9 cellular contexts compared by ENCODE assay signal in the genomic region with DNA sequence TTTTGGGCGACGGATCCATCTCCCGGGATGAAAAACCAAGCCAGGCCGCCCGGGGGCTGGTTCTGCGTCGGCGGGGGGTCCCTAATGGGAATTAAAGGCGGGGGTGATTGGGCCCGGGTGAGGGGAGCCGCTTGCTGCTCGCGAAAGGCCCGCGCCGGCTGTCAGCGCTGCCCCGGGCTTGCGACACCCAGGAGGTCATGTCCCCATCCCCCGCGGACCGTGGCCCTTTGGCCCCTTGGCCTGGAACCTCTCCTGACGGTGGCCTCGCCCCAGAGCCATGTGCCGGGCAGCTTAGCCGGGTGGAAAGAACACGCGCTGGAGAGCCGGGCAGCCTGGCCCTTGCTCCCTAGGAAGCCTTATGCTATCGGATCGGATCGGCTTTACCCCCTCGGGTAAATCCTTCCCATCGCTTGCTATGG. TPM values are rescaled to one million over a fixed set of nuclear protein-coding genes. Genes with fewer than 3 reads are reported as not detected.
DNase-seq lines count a peak whose midpoint lies in the region; ATAC-seq, FAIRE-seq and TF ChIP-seq lines count a peak whose summit lies in the region.
"Not testable (repeated sequence)": the region's sequence is repeated elsewhere in the genome, so short reads cannot be mapped to it uniquely, and the experiment has no call there.
"Had no signal": no experiment of that assay in that cellular context is flagged by ENCODE, and none has a peak within 500 bp of the region (broad histone marks: within the 10 kb centered on the region; RNA-seq: fewer than 3 reads in every experiment).

No MANE protein-coding gene starts in this region.

- H3K27me3 ChIP-seq in HUES48 (ENCODE audit: control insufficient read depth, insufficient read depth, low read length); K562 (ENCODE audit: control insufficient read depth in 2 of 2, insufficient read depth in 2 of 2, low read length in 2 of 2); mucosa of stomach (ENCODE audit: control insufficient read depth, insufficient read depth, low read length): not testable (repeated sequence)

- not testable (repeated sequence) for H3K4me1 Mint-ChIP-seq in activated CD4-positive, alpha-beta T cell treated with anti-CD3 and anti-CD28 coated beads for 36 hours

- peak overlapping the region; percentile 96 for H3K27ac Mint-ChIP-seq in activated CD4-positive, alpha-beta T cell treated with anti-CD3 and anti-CD28 coated beads for 36 hours

- not testable (repeated sequence) for TF ChIP-seq CTCF in A549 (IDR thresholded peaks at IDR 0.05); K562 (IDR thresholded peaks at IDR 0.05 in 2 of 3, conservative IDR thresholded peaks at IDR 0.05 in 1 of 3; ENCODE audit: insufficient read depth in 2 of 3, low read depth in 1 of 3, low read length in 3 of 3)

- CTCF ChIA-PET in A549 (lab: Yijun Ruan, JAX); activated CD4-positive, alpha-beta T cell treated with anti-CD3 and anti-CD28 coated beads for 36 hours (lab: Charles Lee); K562 (lab: Yijun Ruan, JAX; ENCODE audit: low intra/inter-chr PET ratio): not testable (repeated sequence)

- H3K9ac ChIP-seq in HUES48 (ENCODE audit: low read depth, low read length) (peak overlapping the region; percentile 85), mucosa of stomach (ENCODE audit: low read length) (peak overlapping the region; percentile 66)
- not testable (repeated sequence) for H3K9ac ChIP-seq in K562 (ENCODE audit: insufficient read depth in 1 of 2, low read depth in 2 of 2, low read length in 2 of 2)

- not testable (repeated sequence) for FAIRE-seq in A549 (lab: Jason Lieb, UNC); K562 (lab: Jason Lieb, UNC)

- not testable (repeated sequence) for TF ChIP-seq EP300 in A549 (IDR thresholded peaks at IDR 0.05); K562 (IDR thresholded peaks at IDR 0.05; ENCODE audit: low read length)

- in situ Hi-C loops in K562 (cut with MboI), result not testable (repeated sequence)

- H3K9me3 Mint-ChIP-seq in activated CD4-positive, alpha-beta T cell treated with anti-CD3 and anti-CD28 coated beads for 36 hours (ENCODE audit: low read depth), result not testable (repeated sequence)

- H3K4me3 Mint-ChIP-seq in activated CD4-positive, alpha-beta T cell treated with anti-CD3 and anti-CD28 coated beads for 36 hours, result peak overlapping the region; percentile 85

- H3K4me1 ChIP-seq in A549; HUES48 (ENCODE audit: control insufficient read depth, insufficient read depth, low read length); K562 (replicated peaks in 1 of 2; ENCODE audit: control insufficient read depth in 2 of 2, insufficient read depth in 2 of 2, low read length in 2 of 2); mucosa of stomach (ENCODE audit: control insufficient read depth, insufficient read depth, low read length): not testable (repeated sequence)

- H3K4me3 ChIP-seq in A549, result peak overlapping the region; percentile 72
- H3K4me3 ChIP-seq in HUES48 (ENCODE audit: low read depth, low read length), result peak overlapping the region; percentile 76
- H3K4me3 ChIP-seq in K562, result not testable (repeated sequence)
- peak overlapping the region; percentile 14 for H3K4me3 ChIP-seq in mucosa of stomach (ENCODE audit: low read length)

- not testable (repeated sequence) for H3K9me3 ChIP-seq in A549; HUES48 (ENCODE audit: control insufficient read depth, insufficient read depth, low read length); K562 (replicated peaks; ENCODE audit: control insufficient read depth, insufficient read depth, low read depth, low read length); mucosa of stomach (ENCODE audit: control insufficient read depth, low read length)

- 7% methylated on average over 9 of the region's 34 CpGs for WGBS in A549 (ENCODE audit: missing lambda C conversion rate)
- 48% methylated on average over 8 of the region's 34 CpGs for WGBS in K562 (ENCODE audit: insufficient coverage, low coverage, missing lambda C conversion rate)

- not testable (repeated sequence) for H3K27me3 Mint-ChIP-seq in activated CD4-positive, alpha-beta T cell treated with anti-CD3 and anti-CD28 coated beads for 36 hours

- DNase-seq in A549 (ENCODE audit: low read depth in 1 of 2, low spot score in 1 of 2); K562 (ENCODE audit: extremely low read depth in 1 of 4, low spot score in 3 of 4): not testable (repeated sequence)
- peak; percentile 36 for DNase-seq in activated CD4-positive, alpha-beta T cell treated with anti-CD3 and anti-CD28 coated beads for 36 hours
- peak in 40 of 42 donors; percentile 14 to 75 (median 58) for DNase-seq in head of caudate nucleus
- peak; percentile 37 for DNase-seq in stimulated activated CD4-positive, alpha-beta T cell treated with anti-CD3 and anti-CD28 coated beads, Interleukin-15, amount 100 ng/mL, for 24 hours

- not testable (repeated sequence) for H3K36me3 Mint-ChIP-seq in activated CD4-positive, alpha-beta T cell treated with anti-CD3 and anti-CD28 coated beads for 36 hours (ENCODE audit: low read depth)

- peak overlapping the region; percentile 55; the same call in 1 of the 3 replicates for H3K4me2 ChIP-seq in A549
- peak overlapping the region; percentile 49; the same call in 1 of the 2 replicates for H3K4me2 ChIP-seq in K562 (ENCODE audit: insufficient read depth, low read length)

- H3K27ac ChIP-seq in A549 (peak overlapping the region; percentile 84 to 95), HUES48 (ENCODE audit: low read depth, low read length) (peak overlapping the region; percentile 55), K562 (ENCODE audit: extremely low read depth, low read depth, low read length) (peak overlapping the region; percentile 54; the same call in 1 of the 3 replicates)

- TF ChIP-seq RAD21 in A549 (conservative IDR thresholded peaks at IDR 0.05 in 1 of 2, IDR thresholded peaks at IDR 0.05 in 1 of 2); K562 (CRISPR knock-in tag; conservative IDR thresholded peaks at IDR 0.05 in 1 of 2, IDR thresholded peaks at IDR 0.05 in 1 of 2): not testable (repeated sequence)

- not testable (repeated sequence) for H3K36me3 ChIP-seq in HUES48 (ENCODE audit: control insufficient read depth, insufficient read depth, low read length); K562 (ENCODE audit: control insufficient read depth, insufficient read depth, low read length); mucosa of stomach (ENCODE audit: control insufficient read depth, insufficient read depth, low read length)

- not testable (repeated sequence) for H3K79me2 ChIP-seq in K562 (ENCODE audit: control insufficient read depth, insufficient read depth, low read length)

- not testable (repeated sequence) for H3K9me1 ChIP-seq in K562 (ENCODE audit: control insufficient read depth, insufficient read depth, low read length)

- peak overlapping the region; percentile 79; the same call in 1 of the 2 replicates for H2AFZ ChIP-seq in K562 (ENCODE audit: low read depth, low read length)

- H4K20me1 ChIP-seq in K562 (replicated peaks; ENCODE audit: control insufficient read depth, insufficient read depth, low read length), result not testable (repeated sequence)

- peak; percentile 27 to 58 for ATAC-seq in A549
- peak; percentile 0 for ATAC-seq in GM19452 (IDR thresholded peaks at IDR 0.05; ENCODE audit: unreplicated experiment)
- ATAC-seq in activated CD4-positive, alpha-beta T cell treated with anti-CD3 and anti-CD28 coated beads for 36 hours, result peak; percentile 8
- ATAC-seq in K562, result not testable (repeated sequence)

- POLR2A ChIA-PET in A549 (lab: Yijun Ruan, JAX); activated CD4-positive, alpha-beta T cell treated with anti-CD3 and anti-CD28 coated beads for 36 hours (lab: Charles Lee); K562 (lab: Yijun Ruan, JAX): not testable (repeated sequence)

- TF ChIP-seq POLR2A in A549 (IDR thresholded peaks at IDR 0.05; ENCODE audit: low read length); K562 (conservative IDR thresholded peaks at IDR 0.05): not testable (repeated sequence)

- not testable (repeated sequence) for BruUV-seq in K562 (replicated peaks; lab: Mats Ljungman, UMichigan)

- intact Hi-C loops in activated CD4-positive, alpha-beta T cell treated with anti-CD3 and anti-CD28 coated beads for 36 hours (cut with DNase I, micrococcal nuclease); K562 (cut with micrococcal nuclease); head of caudate nucleus (cut with DNase I): not testable (repeated sequence)

RNA-seq across cellular contexts. Expression of a gene that starts 55.4 kb away (rescaled TPM):
- 1.7 TPM in 2 replicates for polyA plus RNA-seq in A549 (2011; rRNA removed)
- polyA plus RNA-seq in A549 (2012; cell fraction: cytosol; rRNA removed), result 0.22 and 0.39 TPM in 2 replicates
- 0.80 and 1.3 TPM in 2 replicates for polyA plus RNA-seq in A549 (2012; cell fraction: nucleus; rRNA removed)
- 0.59 to 1.0 TPM in 2 of 3 replicates, not detected in the other for polyA plus RNA-seq in A549 (2017; fragmentation: RNase III; extraction: RNeasy Plus Mini Kit Qiagen cat#74134 plus additional on column Dnase treatment)
- 0.70 and 1.2 TPM in 2 replicates for polyA minus RNA-seq in A549 (2011; rRNA and poly(A)+ RNA removed)
- 1 to 10 TPM; 1.1 to 1.3 TPM for total RNA-seq in activated CD4-positive, alpha-beta T cell treated with anti-CD3 and anti-CD28 coated beads for 36 hours
- not detected in 2 replicates for total RNA-seq in K562 (2011; cell fraction: chromatin; rRNA removed; ENCODE audit: low replicate concordance)
- not detected in 2 replicates for total RNA-seq in K562 (2011; cell fraction: nucleolus; rRNA removed)
- not detected in 2 replicates for total RNA-seq in K562 (2011; cell fraction: nucleoplasm; rRNA removed)
- total RNA-seq in K562 (2014; rRNA removed), result not detected in 2 replicates
- not detected in 2 replicates for total RNA-seq in K562 (2014; rRNA removed; fragmentation: Illumina TruSeq; extraction: Trizol)
- 0.14 and 0.23 TPM in 2 replicates for total RNA-seq in K562 (2015; rRNA removed; fragmentation: Illumina TruSeq; extraction: Trizol)
- total RNA-seq in K562 (2021), result 0.27 TPM in 1 of 2 replicates, not detected in the other
- not detected in 2 replicates for polyA plus RNA-seq in K562 (2011; rRNA removed)
- 0.13 TPM in 1 of 2 replicates, not detected in the other for polyA plus RNA-seq in K562 (2011; cell fraction: cytosol; rRNA removed)
- not detected in 2 replicates for polyA plus RNA-seq in K562 (2011; cell fraction: nucleus; rRNA removed)
- not detected in 2 replicates for polyA plus RNA-seq in K562 (2012)
- not detected in 2 replicates for polyA plus RNA-seq in K562 (2014; fragmentation: Illumina TruSeq; extraction: Trizol)
- not detected for polyA plus RNA-seq in K562 (2014; fragmentation: Nextera tagmentation; extraction: Ambion mirVana)
- not detected in 2 replicates for polyA plus RNA-seq in K562 (2014; rRNA removed)
- polyA minus RNA-seq in K562 (2011; rRNA and poly(A)+ RNA removed), result 0.28 TPM in 1 of 2 replicates, not detected in the other
- not detected in 2 replicates for polyA minus RNA-seq in K562 (2011; cell fraction: cytosol; rRNA and poly(A)+ RNA removed)
- not detected in 2 replicates for polyA minus RNA-seq in K562 (2011; cell fraction: nucleus; rRNA and poly(A)+ RNA removed)
- total RNA-seq: HT-29 had no signal
